In the genomic region with DNA sequence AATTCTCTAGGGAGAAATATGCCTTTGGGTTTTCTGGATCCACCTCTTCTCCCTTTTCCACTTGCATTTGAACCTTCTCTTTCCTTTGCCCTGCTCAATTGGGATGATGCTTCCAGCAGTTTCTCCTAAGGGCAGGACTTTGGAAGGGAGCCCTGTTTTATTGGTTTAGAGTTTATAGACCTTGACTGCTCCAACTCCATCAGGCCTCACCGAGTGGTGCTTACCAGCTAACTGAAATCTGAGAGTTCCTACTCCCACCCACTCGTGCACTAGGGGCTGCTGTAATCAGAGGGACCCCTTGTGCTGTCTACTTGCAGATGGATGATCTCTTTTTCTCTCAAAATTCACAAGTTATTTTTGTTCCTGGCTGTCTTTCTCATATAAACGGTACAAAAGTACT, we compare ENCODE assay signal across 27 cellular contexts.
"Had no signal": no experiment of that assay in that cellular context is flagged by ENCODE, and none has a peak within 500 bp of the region (broad histone marks: within the 10 kb centered on the region; RNA-seq: fewer than 3 reads in every experiment).

No MANE protein-coding gene starts in this region.

- H3K36me3 Mint-ChIP-seq: activated CD4-positive, alpha-beta memory T cell treated with anti-CD3 and anti-CD28 coated beads for 36 hours had no signal

- FAIRE-seq: TTC549 had no signal

- H3K27ac Mint-ChIP-seq: activated CD4-positive, alpha-beta memory T cell treated with anti-CD3 and anti-CD28 coated beads for 36 hours; activated CD4-positive, alpha-beta T cell treated with anti-CD3 and anti-CD28 coated beads, Interleukin-2, amount 10 ng/mL, durations not matched to agents 7 days and 5 days; activated naive CD4-positive, alpha-beta T cell treated with anti-CD3 and anti-CD28 coated beads for 36 hours; activated naive CD8-positive, alpha-beta T cell; activated T-helper 17 cell treated with anti-CD3 and anti-CD28 coated beads, Interleukin-2, amount 50 U/mL, for 72 hours; T-cell had no signal

- ATAC-seq: activated T-helper 17 cell treated with anti-CD3 and anti-CD28 coated beads, Interleukin-2, amount 50 U/mL, for 72 hours; Panc1; Right ventricle myocardium inferior; T-cell had no signal

- H3K4me3 ChIP-seq: SK-N-MC had no signal

- H3K27ac ChIP-seq: SK-N-MC had no signal

- DNase-seq: activated CD4-positive, alpha-beta memory T cell treated with anti-CD3 and anti-CD28 coated beads for 36 hours; activated CD4-positive, alpha-beta T cell treated with anti-CD3 and anti-CD28 coated beads, Interleukin-2, amount 10 ng/mL, durations not matched to agents 7 days and 5 days; activated CD4-positive, CD25-positive, alpha-beta regulatory T cell; activated gamma-delta T cell; activated naive CD4-positive, alpha-beta T cell treated with anti-CD3 and anti-CD28 coated beads for 36 hours; activated T-cell treated with anti-CD3 and anti-CD28 coated beads for 4 hours; activated T-cell treated with anti-CD3 and anti-CD28 coated beads, Interleukin-2, amount 50 U/mL, for 48 hours; caudate nucleus; Karpas-422; NCI-H1105 treated with DMSO at 0.1 percent for 48 hours; NCI-H1436 treated with DMSO at 0.1 percent for 48 hours; NCI-H187; NCI-H2081; NCI-H510A treated with DMSO at 0.1 percent for 48 hours; NCI-H69; NK-92 treated with Interleukin-12 subunit alpha and Interleukin-12 subunit beta, amount 100 ng/mL, for 24 hours; OCI-M1; RPMI8226; T-cell; T-helper 2 cell; T1000 had no signal

- H3K4me3 Mint-ChIP-seq: activated CD4-positive, alpha-beta memory T cell treated with anti-CD3 and anti-CD28 coated beads for 36 hours; activated CD4-positive, alpha-beta T cell treated with anti-CD3 and anti-CD28 coated beads, Interleukin-2, amount 10 ng/mL, durations not matched to agents 7 days and 5 days; activated naive CD4-positive, alpha-beta T cell treated with anti-CD3 and anti-CD28 coated beads for 36 hours; activated naive CD8-positive, alpha-beta T cell; activated T-helper 17 cell treated with anti-CD3 and anti-CD28 coated beads, Interleukin-2, amount 50 U/mL, for 72 hours; T-cell had no signal

- H3K4me1 Mint-ChIP-seq: activated CD4-positive, alpha-beta T cell treated with anti-CD3 and anti-CD28 coated beads, Interleukin-2, amount 10 ng/mL, durations not matched to agents 7 days and 5 days; activated T-helper 17 cell treated with anti-CD3 and anti-CD28 coated beads, Interleukin-2, amount 50 U/mL, for 72 hours; T-cell had no signal

- H3K27me3 Mint-ChIP-seq: activated CD4-positive, alpha-beta memory T cell treated with anti-CD3 and anti-CD28 coated beads for 36 hours; activated CD4-positive, alpha-beta T cell treated with anti-CD3 and anti-CD28 coated beads, Interleukin-2, amount 10 ng/mL, durations not matched to agents 7 days and 5 days; activated naive CD8-positive, alpha-beta T cell; activated T-helper 17 cell treated with anti-CD3 and anti-CD28 coated beads, Interleukin-2, amount 50 U/mL, for 72 hours; T-cell had no signal
